9 cellular contexts compared by ENCODE assay signal in the genomic region with DNA sequence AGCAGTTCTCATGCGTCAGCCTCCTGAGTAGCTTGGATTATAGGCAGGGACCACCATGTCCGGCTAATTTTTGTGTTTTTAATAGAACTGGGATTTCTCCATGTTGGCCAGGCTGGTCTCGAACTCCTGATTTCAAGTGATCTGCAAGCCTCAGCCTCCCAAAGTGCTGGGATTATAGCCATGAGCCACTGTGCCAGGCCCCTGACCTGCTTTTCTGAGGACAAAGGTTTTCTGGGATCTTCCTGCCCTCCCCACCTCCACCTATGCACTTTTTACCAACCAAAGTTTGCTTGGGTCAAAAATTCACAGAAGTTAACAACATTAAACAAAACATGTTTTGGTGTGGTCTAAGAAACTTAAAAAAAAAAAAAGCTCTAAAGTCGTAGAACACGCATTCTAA.
"Had no signal": no experiment of that assay in that cellular context is flagged by ENCODE, and none has a peak within 500 bp of the region (broad histone marks: within the 10 kb centered on the region; RNA-seq: fewer than 3 reads in every experiment).

No MANE protein-coding gene starts in this region.

- H3K4me1 ChIP-seq: HAP-1 had no signal

- ATAC-seq: GM23338, HCT116 had no signal

- DNase-seq: GM23248, GOT3, H7, H9, HCEC 1CT, HFFc6 had no signal

- H3K27ac ChIP-seq: GM23248 had no signal

- H3K36me3 ChIP-seq: HAP-1 had no signal

- H3K9me3 ChIP-seq: HAP-1 had no signal

- H3K4me3 ChIP-seq: GM23248, GM23338, HAP-1 had no signal
